In genomic region chr2:85584354-85584856, GRCh38 we compare ENCODE assay signal across 9 cellular contexts. TPM values are rescaled to one million over a fixed set of nuclear protein-coding genes. Genes with fewer than 3 reads are reported as not detected.
DNase-seq lines count a peak whose midpoint lies in the region; ATAC-seq, FAIRE-seq and TF ChIP-seq lines count a peak whose summit lies in the region.
"Had no signal": no experiment of that assay in that cellular context is flagged by ENCODE, and none has a peak within 500 bp of the region (broad histone marks: within the 10 kb centered on the region; RNA-seq: fewer than 3 reads in every experiment).

TSS of gene VAMP5 (plus strand) at chr2:85584431. CDS start at chr2:85584491, 60 bp downstream.

- H3K4me1 Mint-ChIP-seq in stimulated activated effector memory CD8-positive, alpha-beta T cell treated with anti-CD3 and anti-CD28 coated beads, Interleukin-12 subunit alpha, Interleukin-12 subunit beta, amount 100 ng/mL, for 72 hours, result peaks cover 52% of the 10 kb centered on the region

- SMC1A ChIA-PET in GM12878 (lab: Charles Lee; ENCODE audit: uncharacterized antibody, unreplicated experiment), result interaction anchor here (1.3 kb wide), 1 partner anchor 11 kb away, joined by 6 read pairs; the partner anchor contains the start of gene RNF181

- no TSS peak for BruUV-seq in GM12878 (replicated peaks; lab: Mats Ljungman, UMichigan)

- H3K36me3 ChIP-seq in Loucy (ENCODE audit: insufficient read depth, low read length) (no peaks in the 10 kb centered on the region), GM12878 (ENCODE audit: control insufficient read depth in 2 of 2, insufficient read depth in 2 of 2, low read length in 1 of 2) (peaks cover 0 to 6% of the 10 kb centered on the region in 2 experiments; a peak in 2 of 4 replicates)

- in situ Hi-C loops in GM12878 (cut with MboI), result no loop called here

- intact Hi-C loops in GM12878 (cut with micrococcal nuclease; ENCODE audit: unreplicated experiment), result no loop called here

- H3K27ac Mint-ChIP-seq in stimulated activated effector memory CD8-positive, alpha-beta T cell treated with anti-CD3 and anti-CD28 coated beads, Interleukin-12 subunit alpha, Interleukin-12 subunit beta, amount 100 ng/mL, for 72 hours, result peak within 1 kb of the TSS; percentile 90

- no peak for FAIRE-seq in GM12878 (lab: Jason Lieb, UNC)

- POLR2A ChIA-PET in AG04449 (lab: Yijun Ruan, JAX), result interaction anchor here (1.0 kb wide), 1 partner anchor 46 kb away, joined by 3 read pairs; the partner anchor contains the start of gene MAT2A
- POLR2A ChIA-PET in GM12878 (lab: Charles Lee), result interaction anchor here (1.3 kb wide), 1 partner anchor 11 kb away, joined by 9 read pairs; the partner anchor contains the start of gene RNF181

- H4K20me1 ChIP-seq in Loucy (ENCODE audit: insufficient read depth, low read length, poor library complexity, severe bottlenecking) (no peaks in the 10 kb centered on the region), GM12878 (ENCODE audit: control insufficient read depth, insufficient read depth) (no peaks in the 10 kb centered on the region)

- H3K9me3 Mint-ChIP-seq in stimulated activated effector memory CD8-positive, alpha-beta T cell treated with anti-CD3 and anti-CD28 coated beads, Interleukin-12 subunit alpha, Interleukin-12 subunit beta, amount 100 ng/mL, for 72 hours, result no peaks in the 10 kb centered on the region

- peak; percentile 70 for TF ChIP-seq POLR2A in GM12878 (IDR thresholded peaks at IDR 0.05; ENCODE audit: low read depth, low read length)

- H3K4me1 ChIP-seq in Loucy (ENCODE audit: insufficient read depth, low read length, poor library complexity, severe bottlenecking), result peaks cover 63% of the 10 kb centered on the region
- peaks cover 28% of the 10 kb centered on the region for H3K4me1 ChIP-seq in GM12878 (ENCODE audit: control insufficient read depth, insufficient read depth, low read length)

- no peak for TF ChIP-seq CTCF in AG04449 (IDR thresholded peaks at IDR 0.05; ENCODE audit: insufficient read depth, low read length, missing control alignments)
- TF ChIP-seq CTCF in Loucy (conservative IDR thresholded peaks at IDR 0.05; ENCODE audit: low read length), result no peak
- TF ChIP-seq CTCF in GM12878 (IDR thresholded peaks at IDR 0.05 in 2 of 3, conservative IDR thresholded peaks at IDR 0.05 in 1 of 3; ENCODE audit: control insufficient read depth in 2 of 3, extremely low read depth in 1 of 3, insufficient read depth in 1 of 3, low read depth in 3 of 3, low read length in 3 of 3), result no peak

- H3K9me2 ChIP-seq in Loucy (replicated peaks; ENCODE audit: low read depth, low read length), result no peaks in the 10 kb centered on the region

- no peak for DNase-seq in AG04449 (ENCODE audit: low read depth, low spot score)
- no peak for DNase-seq in GM12878 (ENCODE audit: low read depth, low spot score)
- DNase-seq in iPS-NIHi11 (ENCODE audit: low spot score), result peak; percentile 65
- no peak for DNase-seq in stimulated activated effector memory CD8-positive, alpha-beta T cell treated with anti-CD3 and anti-CD28 coated beads, Interleukin-12 subunit alpha, Interleukin-12 subunit beta, amount 100 ng/mL, for 72 hours (ENCODE audit: low spot score in 2 of 2)
- no peak for DNase-seq in DMS153 (lab: John Stamatoyannopoulos, UW)
- DNase-seq in NCI-H1417 treated with DMSO at 0.1 percent for 48 hours (lab: John Stamatoyannopoulos, UW), result no peak

- TF ChIP-seq EP300 in GM12878 (IDR thresholded peaks at IDR 0.05; ENCODE audit: borderline replicate concordance in 1 of 2, control insufficient read depth in 1 of 2, low read depth in 2 of 2, low read length in 2 of 2), result no peak

- H3K4me2 ChIP-seq in Loucy (ENCODE audit: low read depth, low read length, poor library complexity, severe bottlenecking) (peak within 1 kb of the TSS; percentile 93), GM12878 (ENCODE audit: control insufficient read depth, insufficient read depth) (peak within 1 kb of the TSS; percentile 97)

- CTCF ChIA-PET in AG04449 (lab: Yijun Ruan, JAX) (interaction anchor here (1.7 to 2.3 kb wide), 2 partner anchors 33 to 165 kb away, joined by 5 to 8 read pairs; no protein-coding TSS in a partner anchor), GM12878 (lab: Yijun Ruan, JAX) (no interaction called here)

- H3F3A ChIP-seq in Loucy (ENCODE audit: low read depth), result 0 out of 2 replicates have a peak, but pooled peaks cover 12% of the 10 kb centered on the region

- H3K36me3 Mint-ChIP-seq in stimulated activated effector memory CD8-positive, alpha-beta T cell treated with anti-CD3 and anti-CD28 coated beads, Interleukin-12 subunit alpha, Interleukin-12 subunit beta, amount 100 ng/mL, for 72 hours, result peaks cover 27% of the 10 kb centered on the region

- 13% methylated on average over 42 of the region's 52 CpGs for WGBS in GM12878 (ENCODE audit: insufficient coverage, insufficient replicate concordance, low lambda C conversion rate, missing lambda C conversion rate)

- H3K9ac ChIP-seq in Loucy (ENCODE audit: low read depth, low read length, poor library complexity, severe bottlenecking) (peak within 1 kb of the TSS; percentile 83), GM12878 (ENCODE audit: control insufficient read depth, insufficient read depth, low read length) (peak within 1 kb of the TSS; percentile 56)

- RAD21 ChIA-PET in GM12878 (lab: Charles Lee; ENCODE audit: unreplicated experiment), result no interaction called here

- no peak for TF ChIP-seq RAD21 in GM12878 (IDR thresholded peaks at IDR 0.05; ENCODE audit: insufficient read depth, low read depth, low read length)

- peak within 1 kb of the TSS; percentile 75 for H3K4me3 Mint-ChIP-seq in stimulated activated effector memory CD8-positive, alpha-beta T cell treated with anti-CD3 and anti-CD28 coated beads, Interleukin-12 subunit alpha, Interleukin-12 subunit beta, amount 100 ng/mL, for 72 hours

- H3K27me3 ChIP-seq in Loucy (ENCODE audit: insufficient read depth, low read length, poor library complexity, severe bottlenecking) (no peaks in the 10 kb centered on the region), GM12878 (replicated peaks in 1 of 2; ENCODE audit: control insufficient read depth in 2 of 2, insufficient read depth in 2 of 2, low read length in 1 of 2) (no peaks in the 10 kb centered on the region)

- H3K79me2 ChIP-seq in Loucy (ENCODE audit: insufficient read depth, low read length) (peaks cover 50% of the 10 kb centered on the region), GM12878 (ENCODE audit: control insufficient read depth, insufficient read depth, low read length) (peaks cover 7% of the 10 kb centered on the region)

- no peaks in the 10 kb centered on the region for H3K9me3 ChIP-seq in Loucy (ENCODE audit: insufficient read depth, low read depth, low read length)
- no peaks in the 10 kb centered on the region for H3K9me3 ChIP-seq in GM12878 (replicated peaks; ENCODE audit: control insufficient read depth, insufficient read depth, low read length)

- H3K27ac ChIP-seq in GM12878 (ENCODE audit: control insufficient read depth, insufficient read depth), result peak within 1 kb of the TSS; percentile 64

- H2AFZ ChIP-seq in Loucy (ENCODE audit: low read length) (no peak within 1 kb of the TSS), GM12878 (ENCODE audit: control insufficient read depth, low read depth, low read length) (peak within 1 kb of the TSS; percentile 64)

- ATAC-seq in GM19395 (IDR thresholded peaks at IDR 0.05; ENCODE audit: unreplicated experiment), result peak; percentile 61
- peak; percentile 53 for ATAC-seq in GM12878
- peak; percentile 66 for ATAC-seq in stimulated activated effector memory CD8-positive, alpha-beta T cell treated with anti-CD3 and anti-CD28 coated beads, Interleukin-12 subunit alpha, Interleukin-12 subunit beta, amount 100 ng/mL, for 72 hours

- H3K4me3 ChIP-seq in AG04449 (ENCODE audit: low read depth, low read length) (peak within 1 kb of the TSS; percentile 60), Loucy (ENCODE audit: low read length, poor library complexity, severe bottlenecking) (peak within 1 kb of the TSS; percentile 79), GM12878 (peak within 1 kb of the TSS; percentile 72)

TF ChIP-seq in GM12878, 131 proteins besides CTCF, POLR2A, EP300 and RAD21 (continues in another document):
- no peak for TF ChIP-seq NFIC (IDR thresholded peaks at IDR 0.05; ENCODE audit: low read depth, low read length)
- no peak for TF ChIP-seq E2F8 (IDR thresholded peaks at IDR 0.05; ENCODE audit: low read depth, partially characterized antibody)
- TF ChIP-seq ZNF622 (IDR thresholded peaks at IDR 0.05), result no peak
- TF ChIP-seq BMI1 (IDR thresholded peaks at IDR 0.05; ENCODE audit: borderline replicate concordance), result no peak

RNA-seq across cellular contexts. Expression of gene VAMP5, which starts in this region (rescaled TPM):
- total RNA-seq in GM12878 (2013; cell fraction: nucleolus; rRNA removed), result not detected in 2 replicates
- total RNA-seq in GM12878 (2014; rRNA removed) (17.7 and 19.3 TPM in 2 replicates), GM12878 (2014; rRNA removed; fragmentation: Illumina TruSeq; extraction: Trizol) (6.7 and 7.4 TPM in 2 replicates), GM12878 (2021) (21.8 and 24.5 TPM in 2 replicates)
- 48.6 TPM for polyA plus RNA-seq in GM12878 (2011; ENCODE audit: low read depth)
- polyA plus RNA-seq in GM12878 (2011; rRNA removed) (1.4 and 3.8 TPM in 2 replicates), GM12878 (2014; fragmentation: Illumina TruSeq; extraction: Trizol) (11.0 and 22.0 TPM in 2 replicates), GM12878 (2014; fragmentation: Nextera tagmentation; extraction: Ambion mirVana) (10 to 100 TPM; 37.1 to 52.7 TPM), GM12878 (2014; rRNA removed) (31.3 and 38.3 TPM in 2 replicates), GM12878 (2016; fragmentation: Nextera tagmentation; extraction: Ambion mirVana) (10 to 100 TPM; 23.8 to 28.0 TPM)
- 5.0 and 5.5 TPM in 2 replicates for polyA plus RNA-seq in GM12878 (2011; cell fraction: cytosol; rRNA removed)
- 7.6 TPM in 2 replicates for polyA plus RNA-seq in GM12878 (2011; cell fraction: nucleus; rRNA removed)
- 49.1 and 56.1 TPM in 2 replicates for polyA plus RNA-seq in GM12878 (2012)
- polyA minus RNA-seq in GM12878 (2011; rRNA and poly(A)+ RNA removed), result 1.7 and 1.8 TPM in 2 replicates
- polyA minus RNA-seq in GM12878 (2011; cell fraction: cytosol; rRNA and poly(A)+ RNA removed), result not detected in 2 replicates
- 0.60 TPM in 1 of 2 replicates, not detected in the other for polyA minus RNA-seq in GM12878 (2011; cell fraction: nucleus; rRNA and poly(A)+ RNA removed)
- polyA plus RNA-seq: neural cell had no signal
